11 cellular contexts compared by ENCODE assay signal in the genomic region with DNA sequence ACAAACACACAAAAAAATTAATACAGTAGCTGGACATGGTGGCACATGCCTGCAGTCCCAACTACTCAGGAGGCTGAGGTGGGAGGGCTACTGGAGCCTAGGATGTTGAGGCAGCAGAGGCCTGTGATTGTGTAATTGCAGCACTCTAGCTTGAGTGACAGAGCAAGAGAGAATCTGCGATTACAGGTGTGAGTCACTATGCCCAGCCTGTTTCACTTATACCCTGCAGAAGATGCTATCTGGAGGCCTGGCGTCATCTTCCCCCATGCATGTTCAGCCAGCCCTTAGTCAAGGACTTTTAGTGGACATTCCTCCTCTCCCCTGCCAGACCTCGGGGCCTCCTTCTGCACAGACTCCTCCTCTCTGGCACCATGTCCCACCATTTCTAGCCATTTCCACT. TPM values are rescaled to one million over a fixed set of nuclear protein-coding genes. Genes with fewer than 3 reads are reported as not detected.
DNase-seq lines count a peak whose midpoint lies in the region; ATAC-seq and TF ChIP-seq lines count a peak whose summit lies in the region.
"Had no signal": no experiment of that assay in that cellular context is flagged by ENCODE, and none has a peak within 500 bp of the region (broad histone marks: within the 10 kb centered on the region; RNA-seq: fewer than 3 reads in every experiment).

No MANE protein-coding gene starts in this region.

- in situ Hi-C loops in GM23248 (cut with MboI): loop anchor here (25.0 kb wide), 1 partner anchor 437 kb away; no protein-coding TSS in a partner anchor

- H3K9ac ChIP-seq in GM23248: no peak overlapping the region

- H3K4me1 ChIP-seq in GM23248 (ENCODE audit: insufficient read depth): peaks cover 3% of the 10 kb centered on the region; the same call in 1 of the 2 replicates

- no peaks in the 10 kb centered on the region for H3K27me3 ChIP-seq in GM23248 (replicated peaks; ENCODE audit: insufficient read depth)

- no peaks in the 10 kb centered on the region for H3K9me2 ChIP-seq in GM23248 (ENCODE audit: insufficient read depth)

- no peak overlapping the region for H3K4me2 ChIP-seq in GM23248 (ENCODE audit: unreplicated experiment)

- H3K79me2 ChIP-seq in GM23248 (ENCODE audit: insufficient read depth): no peaks in the 10 kb centered on the region

- 15 to 18% methylated on average over 3 of the region's 3 CpGs for WGBS in GM23248 (ENCODE audit: low coverage in 1 of 2, low lambda C conversion rate in 2 of 2, missing lambda C conversion rate in 2 of 2), 2 experiments

- DNase-seq in AG09309 (ENCODE audit: low read depth) (peak; percentile 64), GM23248 (peak; percentile 88), T1000 (lab: John Stamatoyannopoulos, UW) (peak; percentile 30), left ventricle myocardium superior (no peak), SW 1271 (lab: John Stamatoyannopoulos, UW) (no peak), SK-N-DZ (ENCODE audit: low spot score) (no peak)
- DNase-seq: effector CD8-positive, alpha-beta T cell; KBM-7; NCI-H526 treated with DMSO at 0.1 percent for 48 hours had no signal

- H4K20me1 ChIP-seq in GM23248 (ENCODE audit: insufficient read depth): no peaks in the 10 kb centered on the region

- H3K9me3 ChIP-seq in GM23248 (ENCODE audit: low read depth): no peaks in the 10 kb centered on the region

- no peak overlapping the region for H3K27ac ChIP-seq in GM23248

- H3K36me3 ChIP-seq in GM23248 (ENCODE audit: low read depth): no peaks in the 10 kb centered on the region

- no peak overlapping the region for H3K4me3 ChIP-seq in AG09309 (ENCODE audit: control insufficient read depth, low read depth, low read length)
- no peak overlapping the region for H3K4me3 ChIP-seq in GM23248

- TF ChIP-seq CTCF in AG09309 (IDR thresholded peaks at IDR 0.05; ENCODE audit: control insufficient read depth, insufficient read depth, low read depth, low read length, missing control alignments): no peak

- H2AFZ ChIP-seq in GM23248: no peak overlapping the region

- no peaks in the 10 kb centered on the region for H3F3A ChIP-seq in GM23248 (ENCODE audit: insufficient read depth)

- intact Hi-C loops in left ventricle myocardium superior (cut with micrococcal nuclease): no loop called here

- ATAC-seq in left ventricle myocardium superior: peak; percentile 95
- no peak for ATAC-seq in HG03442 (IDR thresholded peaks at IDR 0.05; ENCODE audit: unreplicated experiment)
- ATAC-seq in GM21717 (IDR thresholded peaks at IDR 0.05; ENCODE audit: unreplicated experiment): no peak

RNA-seq across cellular contexts. Expression of gene RCC2, which starts 36.3 kb away (rescaled TPM):
- 34.4 and 38.3 TPM in 2 replicates for total RNA-seq in GM23248 (2014; rRNA removed; shearing (Covaris generic))
- 10.9 and 11.3 TPM in 2 replicates for polyA plus RNA-seq in GM23248 (2016; fragmentation: Nextera tagmentation; extraction: Ambion mirVana)
- 11.6 TPM for total RNA-seq in left ventricle myocardium superior
- polyA plus RNA-seq in SK-N-DZ (2014; cell fraction: cytosol; rRNA removed): 142 and 144 TPM in 2 replicates
- 80.6 and 91.5 TPM in 2 replicates for polyA plus RNA-seq in SK-N-DZ (2014; cell fraction: nucleus; rRNA removed)

Comparison
In these comparisons a context has a peak if more than half of its experiments do, and no peak if none do; other contexts are left out.
1. DNase-seq: peak in AG09309 (single experiment), GM23248 (single experiment) and T1000 (single experiment); none in left ventricle myocardium superior (single experiment), SW 1271 (0 of 2) and SK-N-DZ (single experiment).